ENCODE assay signal across 19 cellular contexts in genomic region chr1:26124433-26125318, GRCh38. TPM values are rescaled to one million over a fixed set of nuclear protein-coding genes. Genes with fewer than 3 reads are reported as not detected.
DNase-seq lines count a peak whose midpoint lies in the region; ATAC-seq, FAIRE-seq and TF ChIP-seq lines count a peak whose summit lies in the region.
"Had no signal": no experiment of that assay in that cellular context is flagged by ENCODE, and none has a peak within 500 bp of the region (broad histone marks: within the 10 kb centered on the region; RNA-seq: fewer than 3 reads in every experiment).

No MANE protein-coding gene starts in this region.

- no peaks in the 10 kb centered on the region for H3K9me3 ChIP-seq in A673 (ENCODE audit: low read depth, low read length, poor library complexity, severe bottlenecking)
- H3K9me3 ChIP-seq in esophagus squamous epithelium = no peaks in the 10 kb centered on the region
- H3K9me3 ChIP-seq: ascending aorta, pancreas had no signal

- WGBS in esophagus squamous epithelium, 2 donors = 67 to 71% methylated on average over 4 of the region's 4 CpGs

- no peaks in the 10 kb centered on the region for H3K27me3 Mint-ChIP-seq in CD14-positive monocyte (ENCODE audit: low read depth in 3 of 3)

- no peak overlapping the region for H3K27ac ChIP-seq in A673 (ENCODE audit: low read depth, low read length, poor library complexity, severe bottlenecking)
- peak overlapping the region in 3 of 4 donors; percentile 7 to 88 (median 87) for H3K27ac ChIP-seq in esophagus squamous epithelium
- H3K27ac ChIP-seq: ascending aorta had no signal

- H3K4me3 Mint-ChIP-seq in CD14-positive monocyte = no peak overlapping the region
- H3K4me3 Mint-ChIP-seq: IgD-negative memory B cell had no signal

- POLR2A ChIA-PET in A673 (lab: Charles Lee; ENCODE audit: low non-redundant PET) = no interaction called here

- intact Hi-C loops in A673 (cut with micrococcal nuclease; ENCODE audit: unreplicated experiment) (no loop called here), CD14-positive monocyte (cut with micrococcal nuclease) (loop anchor here in 1 of 2 donors (5.0 kb wide), 1 partner anchor 38 kb away; no protein-coding TSS in a partner anchor), esophagus squamous epithelium (cut with DNase I) (no loop called here)

- BruUV-seq in A673 (replicated peaks; lab: Mats Ljungman, UMichigan) = TSS peak; percentile 8

- H3K27ac Mint-ChIP-seq in CD14-positive monocyte = peak overlapping the region in 4 of 7 donors; percentile 25 to 75 (median 37)
- H3K27ac Mint-ChIP-seq: IgD-negative memory B cell had no signal

- ATAC-seq in HG03342 (IDR thresholded peaks at IDR 0.05; ENCODE audit: unreplicated experiment) (no peak), GM21447 (IDR thresholded peaks at IDR 0.05; ENCODE audit: unreplicated experiment) (no peak), GM19351 (IDR thresholded peaks at IDR 0.05; ENCODE audit: unreplicated experiment) (no peak)
- ATAC-seq: left colon; Right ventricle myocardium inferior; stimulated activated effector memory CD8-positive, alpha-beta T cell treated with anti-CD3 and anti-CD28 coated beads, Interleukin-12 subunit alpha, Interleukin-12 subunit beta, amount 100 ng/mL, for 72 hours had no signal

- H3K4me3 ChIP-seq in A673 (ENCODE audit: low read depth, low read length, poor library complexity, severe bottlenecking) (no peak overlapping the region), esophagus squamous epithelium (no peak overlapping the region)
- H3K4me3 ChIP-seq: ascending aorta, pancreas, skin epidermis had no signal

- H3K9me3 Mint-ChIP-seq in CD14-positive monocyte = peaks cover 0 to 2% (median 0%) of the 10 kb centered on the region in 7 donors
- H3K9me3 Mint-ChIP-seq: IgD-negative memory B cell; stimulated activated effector memory CD8-positive, alpha-beta T cell treated with anti-CD3 and anti-CD28 coated beads, Interleukin-12 subunit alpha, Interleukin-12 subunit beta, amount 100 ng/mL, for 72 hours had no signal

- CTCF ChIA-PET in A673 (lab: Charles Lee) = interaction anchor here (0.6 to 0.8 kb wide), 2 partner anchors 20 to 294 kb away, joined by 3 to 5 read pairs; no protein-coding TSS in a partner anchor

- H3K36me3 ChIP-seq in A673 (ENCODE audit: insufficient read depth, low read length, poor library complexity, severe bottlenecking) (peaks cover 23% of the 10 kb centered on the region), esophagus squamous epithelium (peaks cover 0 to 29% (median 0%) of the 10 kb centered on the region in 3 donors)
- H3K36me3 ChIP-seq: ascending aorta, pancreas had no signal

- H3K4me1 ChIP-seq in A673 (ENCODE audit: insufficient read depth, low read length, poor library complexity, severe bottlenecking) (peaks cover 8% of the 10 kb centered on the region), esophagus squamous epithelium (peaks cover 16 to 80% (median 37%) of the 10 kb centered on the region in 3 donors)
- H3K4me1 ChIP-seq: ascending aorta had no signal

- peak; percentile 29 for FAIRE-seq in RCC 7860 (lab: Jason Lieb, UNC)

- H3K4me1 Mint-ChIP-seq in CD14-positive monocyte = peaks cover 76% of the 10 kb centered on the region

- no peak for TF ChIP-seq POLR2A in esophagus squamous epithelium (IDR thresholded peaks at IDR 0.05)

- no peak for TF ChIP-seq CTCF in A673 (conservative IDR thresholded peaks at IDR 0.05; ENCODE audit: low read depth, low read length)
- no peak for TF ChIP-seq CTCF in CD14-positive monocyte (IDR thresholded peaks at IDR 0.05)
- no peak for TF ChIP-seq CTCF in esophagus squamous epithelium (IDR thresholded peaks at IDR 0.05)

- H3K36me3 Mint-ChIP-seq in CD14-positive monocyte = peaks cover 3 to 9% of the 10 kb centered on the region in 2 donors
- H3K36me3 Mint-ChIP-seq: IgD-negative memory B cell had no signal

- H3K27me3 ChIP-seq in A673 (replicated peaks; ENCODE audit: insufficient read depth, low read depth, low read length, poor library complexity) (no peaks in the 10 kb centered on the region), esophagus squamous epithelium (no peaks in the 10 kb centered on the region)
- H3K27me3 ChIP-seq: ascending aorta, pancreas had no signal

- DNase-seq in A673 (ENCODE audit: low spot score) (no peak), CD14-positive monocyte (ENCODE audit: low spot score) (no peak), RCC 7860 (ENCODE audit: low spot score) (no peak), esophagus squamous epithelium (lab: John Stamatoyannopoulos, UW) (no peak), T-helper 9 cell (no peak)
- DNase-seq: C1 segment of cervical spinal cord, DMS79, foreskin fibroblast, left colon, pancreas had no signal

RNA-seq across cellular contexts. Expression of gene PDIK1L, which starts 13.1 kb away (rescaled TPM):
- total RNA-seq in A673 (2021) (12.9 and 13.4 TPM in 2 replicates), esophagus squamous epithelium (10 to 100 TPM in 2 of 4 donors, 1 to 10 TPM in 2; 5.6 to 14.0 (median 8.3) TPM)
- 1 to 10 TPM; 2.3 to 2.5 TPM for polyA plus RNA-seq in CD14-positive monocyte

RNA-seq across cellular contexts. Expression of gene FAM110D, which starts 34.2 kb away (rescaled TPM):
- total RNA-seq in A673 (2021) (0.64 and 0.85 TPM in 2 replicates), esophagus squamous epithelium (1 to 10 TPM in 2 of 4 donors, under 1 TPM in 2; 0.23 to 5.1 (median 2.0) TPM)
- not detected for polyA plus RNA-seq in CD14-positive monocyte
- polyA plus RNA-seq: IgD-negative memory B cell had no signal

RNA-seq across cellular contexts. Expression of gene C1orf232, which starts 44.1 kb away (rescaled TPM):
- total RNA-seq in A673 (2021) (not detected in 2 replicates), esophagus squamous epithelium (not detected)
- polyA plus RNA-seq in CD14-positive monocyte = not detected
- total RNA-seq: ascending aorta, chondrocyte, left colon, pancreas, Right ventricle myocardium inferior had no signal
- polyA plus RNA-seq: IgD-negative memory B cell, pancreas had no signal

RNA-seq across cellular contexts. Expression of gene ZNF593, which starts 45.0 kb away (rescaled TPM):
- total RNA-seq in A673 (2021) = 61.9 and 62.3 TPM in 2 replicates
- polyA plus RNA-seq in CD14-positive monocyte = 10 to 100 TPM; 27.8 to 36.5 TPM
- 10 to 100 TPM; 19.2 to 45.6 (median 24.7) TPM for total RNA-seq in esophagus squamous epithelium

RNA-seq across cellular contexts. Expression of gene ZNF593OS, which starts 47.0 kb away (rescaled TPM):
- total RNA-seq in A673 (2021) (not detected in 2 replicates), esophagus squamous epithelium (not detected)
- polyA plus RNA-seq in CD14-positive monocyte = under 1 TPM; 0.50 to 0.59 TPM
- total RNA-seq: ascending aorta, chondrocyte, left colon, pancreas, Right ventricle myocardium inferior had no signal
